ENCODE assay signal across 8 cellular contexts in the genomic region with DNA sequence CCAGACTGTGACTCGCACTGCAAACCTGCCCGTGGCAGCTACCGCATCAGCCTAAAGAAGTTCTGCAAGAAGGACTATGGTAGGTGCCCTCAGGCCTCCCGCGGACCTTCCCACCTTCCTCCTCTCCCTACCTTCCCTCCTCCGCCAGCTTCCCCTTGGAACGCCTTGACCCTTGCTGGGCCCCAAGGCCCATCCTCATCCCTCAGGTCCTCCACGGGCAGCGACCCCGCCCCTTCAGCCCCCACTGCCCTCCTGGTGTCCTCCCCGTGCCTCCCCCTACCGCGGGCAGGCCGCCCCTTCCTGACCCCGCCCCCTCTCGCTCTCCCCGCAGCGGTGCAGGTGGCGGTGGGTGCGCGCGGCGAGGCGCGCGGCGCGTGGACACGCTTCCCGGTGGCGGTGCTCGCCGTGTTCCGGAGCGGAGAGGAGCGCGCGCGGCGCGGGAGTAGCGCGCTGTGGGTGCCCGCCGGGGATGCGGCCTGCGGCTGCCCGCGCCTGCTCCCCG. TPM values are rescaled to one million over a fixed set of nuclear protein-coding genes. Genes with fewer than 3 reads are reported as not detected.
DNase-seq lines count a peak whose midpoint lies in the region; ATAC-seq, FAIRE-seq and TF ChIP-seq lines count a peak whose summit lies in the region.

No MANE protein-coding gene starts in this region.

- H2AFZ ChIP-seq in astrocyte (ENCODE audit: low read depth, low read length) (no peak overlapping the region), osteoblast (ENCODE audit: low read length) (no peak overlapping the region)

- 10 to 25% methylated on average over 11 to 41 of the region's 50 CpGs for WGBS in tibial nerve, 2 donors

- peaks cover 23% of the 10 kb centered on the region for H3K27me3 Mint-ChIP-seq in astrocyte (ENCODE audit: low read depth, unreplicated experiment)

- H3K4me2 ChIP-seq in astrocyte (ENCODE audit: low read length) (peak overlapping the region; percentile 92), osteoblast (ENCODE audit: insufficient read depth, low read length) (peak overlapping the region; percentile 88)

- H3K4me1 ChIP-seq in astrocyte (ENCODE audit: insufficient read depth, low read length) (peaks cover 17% of the 10 kb centered on the region), osteoblast (ENCODE audit: insufficient read depth, low read length) (peaks cover 10% of the 10 kb centered on the region), tibial nerve (peaks cover 0 to 69% (median 40%) of the 10 kb centered on the region in 4 donors)

- no peaks in the 10 kb centered on the region for H3K36me3 ChIP-seq in astrocyte (ENCODE audit: insufficient read depth, low read length)
- H3K36me3 ChIP-seq in osteoblast (ENCODE audit: insufficient read depth, low read length), result no peaks in the 10 kb centered on the region
- no peaks in the 10 kb centered on the region for H3K36me3 ChIP-seq in tibial nerve

- H3K9ac ChIP-seq in astrocyte (ENCODE audit: low read length), result no peak overlapping the region

- TF ChIP-seq CTCF in astrocyte (IDR thresholded peaks at IDR 0.05; ENCODE audit: insufficient read depth, low read depth, low read length) (no peak), osteoblast (IDR thresholded peaks at IDR 0.05; ENCODE audit: extremely low read depth, low read depth, low read length) (no peak), tibial nerve (IDR thresholded peaks at IDR 0.05) (no peak)

- H3K4me1 Mint-ChIP-seq in astrocyte (ENCODE audit: low read depth, unreplicated experiment), result peaks cover 6% of the 10 kb centered on the region

- TF ChIP-seq EP300 in tibial nerve (IDR thresholded peaks at IDR 0.05), result no peak

- H3K27me3 ChIP-seq in astrocyte (ENCODE audit: insufficient read depth, low read length) (no peaks in the 10 kb centered on the region), osteoblast (ENCODE audit: insufficient read depth, low read length) (no peaks in the 10 kb centered on the region), tibial nerve (peaks cover 0 to 48% of the 10 kb centered on the region in 2 donors)

- DNase-seq in NCI-H1417 (lab: John Stamatoyannopoulos, UW), result peak; percentile 53 to 56 (median 54)
- no peak for DNase-seq in NCI-H1417 treated with DMSO at 0.1 percent for 48 hours (lab: John Stamatoyannopoulos, UW)
- DNase-seq in M059J (ENCODE audit: low read depth), result peak; percentile 43
- DNase-seq in astrocyte (ENCODE audit: low read depth), result no peak
- no peak for DNase-seq in osteoblast (ENCODE audit: insufficient read length, low spot score, missing footprints)
- no peak for DNase-seq in tibial nerve (ENCODE audit: low spot score in 2 of 2)

- no peak for FAIRE-seq in astrocyte (lab: Jason Lieb, UNC)

- no peaks in the 10 kb centered on the region for H3K9me3 ChIP-seq in astrocyte (ENCODE audit: insufficient read depth, low read depth, low read length)
- H3K9me3 ChIP-seq in osteoblast (ENCODE audit: low read depth, low read length), result no peaks in the 10 kb centered on the region
- H3K9me3 ChIP-seq in tibial nerve, result no peaks in the 10 kb centered on the region

- no peak overlapping the region for H3K4me3 ChIP-seq in astrocyte (ENCODE audit: insufficient read depth, low read depth, low read length)
- peak overlapping the region; percentile 50 for H3K4me3 ChIP-seq in osteoblast (ENCODE audit: insufficient read depth, low read length)
- H3K4me3 ChIP-seq in tibial nerve, result peak overlapping the region in 2 of 4 donors; percentile 21 to 79

- peak overlapping the region; percentile 81 for H3K4me3 Mint-ChIP-seq in astrocyte (ENCODE audit: unreplicated experiment)

- H3K36me3 Mint-ChIP-seq in astrocyte (ENCODE audit: low read depth, unreplicated experiment), result peaks cover 4% of the 10 kb centered on the region

- peak overlapping the region; percentile 26 for H3K27ac Mint-ChIP-seq in astrocyte (ENCODE audit: unreplicated experiment)

- no peaks in the 10 kb centered on the region for H3K9me3 Mint-ChIP-seq in astrocyte (ENCODE audit: unreplicated experiment)

- H4K20me1 ChIP-seq in astrocyte (ENCODE audit: insufficient read depth, low read length) (peaks cover 47% of the 10 kb centered on the region), osteoblast (ENCODE audit: insufficient read depth, low read length) (peaks cover 16% of the 10 kb centered on the region)

- H3K27ac ChIP-seq in astrocyte (ENCODE audit: low read depth, low read length), result no peak overlapping the region
- no peak overlapping the region for H3K27ac ChIP-seq in osteoblast (ENCODE audit: low read depth, low read length)
- no peak overlapping the region for H3K27ac ChIP-seq in tibial nerve

- TF ChIP-seq POLR2A in tibial nerve (IDR thresholded peaks at IDR 0.05), result no peak

- ATAC-seq in HG02798 (IDR thresholded peaks at IDR 0.05; ENCODE audit: poor library complexity, unreplicated experiment) (no peak), GM21447 (IDR thresholded peaks at IDR 0.05; ENCODE audit: unreplicated experiment) (no peak)

- H3K79me2 ChIP-seq in astrocyte (ENCODE audit: insufficient read depth, low read length) (peaks cover 21% of the 10 kb centered on the region), osteoblast (ENCODE audit: insufficient read depth, low read length) (peaks cover 26% of the 10 kb centered on the region)

RNA-seq across cellular contexts. Expression of a gene that starts 1.5 kb away (rescaled TPM):
- total RNA-seq in M059J (2014; rRNA removed; shearing (Covaris generic)), result 14.8 and 19.2 TPM in 2 replicates
- total RNA-seq in astrocyte, result 12.8 and 13.4 TPM in 2 replicates
- total RNA-seq in osteoblast, result 15.9 and 16.6 TPM in 2 replicates
- total RNA-seq in tibial nerve, result 10 to 100 TPM; 12.0 to 18.3 (median 16.3) TPM

RNA-seq across cellular contexts. Expression of a gene that starts 2.4 kb away (rescaled TPM):
- 0.44 TPM in 1 of 2 replicates, not detected in the other for total RNA-seq in M059J (2014; rRNA removed; shearing (Covaris generic))
- 1.1 and 1.3 TPM in 2 replicates for total RNA-seq in astrocyte
- under 0.01 and 0.36 TPM in 2 replicates for total RNA-seq in osteoblast
- total RNA-seq in tibial nerve, result under 1 TPM in 1 of 4 donors, not detected in 3; 0.39 TPM

RNA-seq across cellular contexts. Expression of a gene that starts 13.6 kb away (rescaled TPM):
- total RNA-seq in M059J (2014; rRNA removed; shearing (Covaris generic)), result 22.6 and 22.8 TPM in 2 replicates
- 5.8 and 6.0 TPM in 2 replicates for total RNA-seq in astrocyte
- total RNA-seq in osteoblast, result 3.5 and 5.1 TPM in 2 replicates
- total RNA-seq in tibial nerve, result 1 to 10 TPM in 3 of 4 donors, not detected in 1; 1.3 to 2.5 (median 1.8) TPM

RNA-seq across cellular contexts. Expression of a gene that starts 40.3 kb away (rescaled TPM):
- 80.0 and 81.3 TPM in 2 replicates for total RNA-seq in M059J (2014; rRNA removed; shearing (Covaris generic))
- total RNA-seq in astrocyte, result 311 TPM in 2 replicates
- 18.8 and 22.7 TPM in 2 replicates for total RNA-seq in osteoblast
- total RNA-seq in tibial nerve, result 10 to 100 TPM; 48.1 to 73.0 (median 61.1) TPM

RNA-seq across cellular contexts. Expression of a gene that starts 44.2 kb away (rescaled TPM):
- 34.3 and 53.2 TPM in 2 replicates for total RNA-seq in M059J (2014; rRNA removed; shearing (Covaris generic))
- 5.5 and 6.4 TPM in 2 replicates for total RNA-seq in astrocyte
- total RNA-seq in osteoblast, result 6.9 and 7.4 TPM in 2 replicates
- total RNA-seq in tibial nerve, result 1 to 10 TPM; 1.6 to 3.0 (median 2.0) TPM

Comparison
In these comparisons a context has a peak if more than half of its experiments do, and no peak if none do; other contexts are left out.
1. DNase-seq: peak in NCI-H1417 (3 of 3) and M059J (single experiment); none in NCI-H1417 treated with DMSO at 0.1 percent for 48 hours (single experiment), astrocyte (single experiment), osteoblast (single experiment) and tibial nerve (0 of 2).